Comparison of ENCODE assay signal across 8 cellular contexts in the genomic region with DNA sequence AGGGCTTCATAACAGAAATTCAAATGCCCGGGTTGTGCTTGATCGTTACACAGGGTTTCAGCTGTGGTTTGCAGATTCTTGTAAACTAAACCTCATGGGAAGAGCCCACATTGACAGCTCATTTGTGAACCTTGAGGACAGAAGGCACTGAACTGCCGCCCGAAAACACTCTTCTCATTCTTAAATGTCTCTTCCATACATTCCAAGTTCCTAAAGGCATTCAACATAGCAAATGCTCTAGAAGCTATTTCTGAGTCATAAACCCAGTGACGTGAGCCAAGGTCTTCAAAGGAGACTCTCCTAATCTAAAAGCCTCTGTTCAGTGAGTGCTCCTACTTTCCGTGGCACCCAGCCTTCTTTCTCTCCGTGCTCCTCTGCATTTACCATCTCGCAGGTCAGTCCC.
A peak's percentile ranks its signal among the peaks of the same experiment; 100 is the strongest.
DNase-seq lines count a peak whose midpoint lies in the region; ATAC-seq and TF ChIP-seq lines count a peak whose summit lies in the region.

No MANE protein-coding gene starts in this region.

- no peak for TF ChIP-seq CTCF in OCI-LY3 (IDR thresholded peaks at IDR 0.05; ENCODE audit: low read depth, low read length)
- TF ChIP-seq CTCF in esophagus squamous epithelium (IDR thresholded peaks at IDR 0.05), result no peak

- no peak for TF ChIP-seq POLR2A in esophagus squamous epithelium (IDR thresholded peaks at IDR 0.05)

- H3K27ac ChIP-seq in GM23248 (no peak overlapping the region), OCI-LY3 (ENCODE audit: low read length) (no peak overlapping the region), esophagus squamous epithelium (no peak overlapping the region)

- intact Hi-C loops in esophagus squamous epithelium (cut with DNase I), result no loop called here

- DNase-seq in GM23248, result peak; percentile 48
- DNase-seq in esophagus squamous epithelium (lab: John Stamatoyannopoulos, UW), result no peak
- peak; percentile 22 for DNase-seq in retina
- no peak for DNase-seq in NCI-H1092 (lab: John Stamatoyannopoulos, UW)

- H3K36me3 ChIP-seq in GM23248 (ENCODE audit: low read depth) (no peaks in the 10 kb centered on the region), OCI-LY3 (replicated peaks; ENCODE audit: low read depth, low read length) (no peaks in the 10 kb centered on the region), esophagus squamous epithelium (no peaks in the 10 kb centered on the region)

- H3K4me3 ChIP-seq in GM23248 (peak overlapping the region; percentile 71), OCI-LY3 (ENCODE audit: low read length) (no peak overlapping the region), esophagus squamous epithelium (peak overlapping the region in 3 of 4 donors; percentile 21 to 47 (median 36))

- in situ Hi-C loops in GM23248 (cut with MboI), result no loop called here

- H3K27me3 ChIP-seq in GM23248 (replicated peaks; ENCODE audit: insufficient read depth) (no peaks in the 10 kb centered on the region), OCI-LY3 (ENCODE audit: low read depth, low read length) (no peaks in the 10 kb centered on the region), esophagus squamous epithelium (no peaks in the 10 kb centered on the region)

- H2AFZ ChIP-seq in GM23248 (peak overlapping the region; percentile 78), OCI-LY3 (ENCODE audit: low read depth, low read length) (no peak overlapping the region)

- H3K79me2 ChIP-seq in GM23248 (ENCODE audit: insufficient read depth), result no peaks in the 10 kb centered on the region
- no peaks in the 10 kb centered on the region for H3K79me2 ChIP-seq in OCI-LY3 (ENCODE audit: low read length)

- 4 to 7% methylated on average over 8 of the region's 8 CpGs for WGBS in GM23248 (ENCODE audit: low coverage in 1 of 2, low lambda C conversion rate in 2 of 2, missing lambda C conversion rate in 2 of 2), 2 experiments
- 17 to 28% methylated on average over 8 of the region's 8 CpGs for WGBS in esophagus squamous epithelium, 2 donors

- H3K9ac ChIP-seq in GM23248 (peak overlapping the region; percentile 63), OCI-LY3 (ENCODE audit: low read length) (no peak overlapping the region)

- no peak for ATAC-seq in HG02970 (IDR thresholded peaks at IDR 0.05; ENCODE audit: low FRiP score, unreplicated experiment)
- ATAC-seq in HG03565 (IDR thresholded peaks at IDR 0.05; ENCODE audit: unreplicated experiment), result no peak
- ATAC-seq in GM18519 (IDR thresholded peaks at IDR 0.05; ENCODE audit: low FRiP score, unreplicated experiment), result no peak

- H3K4me2 ChIP-seq in GM23248 (ENCODE audit: unreplicated experiment), result peak overlapping the region; percentile 93
- H3K4me2 ChIP-seq in OCI-LY3 (ENCODE audit: low read length), result peak overlapping the region; percentile 53

- no peaks in the 10 kb centered on the region for H3F3A ChIP-seq in GM23248 (ENCODE audit: insufficient read depth)

- no peaks in the 10 kb centered on the region for H4K20me1 ChIP-seq in GM23248 (ENCODE audit: insufficient read depth)
- no peaks in the 10 kb centered on the region for H4K20me1 ChIP-seq in OCI-LY3 (ENCODE audit: insufficient read depth, low read length)

- no peaks in the 10 kb centered on the region for H3K9me2 ChIP-seq in GM23248 (ENCODE audit: insufficient read depth)

- no peaks in the 10 kb centered on the region for H3K9me3 ChIP-seq in GM23248 (ENCODE audit: low read depth)
- H3K9me3 ChIP-seq in OCI-LY3 (ENCODE audit: insufficient read depth, low read length), result no peaks in the 10 kb centered on the region
- no peaks in the 10 kb centered on the region for H3K9me3 ChIP-seq in esophagus squamous epithelium

- H3K4me1 ChIP-seq in GM23248 (ENCODE audit: insufficient read depth), result no peaks in the 10 kb centered on the region
- H3K4me1 ChIP-seq in OCI-LY3 (ENCODE audit: low read length), result no peaks in the 10 kb centered on the region
- peaks cover 0 to 17% (median 7%) of the 10 kb centered on the region in 3 donors for H3K4me1 ChIP-seq in esophagus squamous epithelium

Comparison
In these comparisons a context has a peak if more than half of its experiments do, and no peak if none do; other contexts are left out.
1. DNase-seq: peak in GM23248 (single experiment) and retina (single experiment); none in esophagus squamous epithelium (single experiment) and NCI-H1092 (single experiment).